Comparison of ENCODE assay signal across 9 cellular contexts in genomic region chr2:181790716-181791649, GRCh38.
A peak's percentile ranks its signal among the peaks of the same experiment; 100 is the strongest.
DNase-seq lines count a peak whose midpoint lies in the region; ATAC-seq and TF ChIP-seq lines count a peak whose summit lies in the region.
"Had no signal": no experiment of that assay in that cellular context is flagged by ENCODE, and none has a peak within 500 bp of the region (broad histone marks: within the 10 kb centered on the region; RNA-seq: fewer than 3 reads in every experiment).

No MANE protein-coding gene starts in this region.

- H3K9me3 ChIP-seq in CD8-positive, alpha-beta T cell (ENCODE audit: low read length), result no peaks in the 10 kb centered on the region
- no peaks in the 10 kb centered on the region for H3K9me3 ChIP-seq in thyroid gland

- TF ChIP-seq POLR2A in thyroid gland (IDR thresholded peaks at IDR 0.05), result no peak

- ATAC-seq in CD8-positive, alpha-beta T cell, result peak; percentile 63
- ATAC-seq in GM19324 (IDR thresholded peaks at IDR 0.05; ENCODE audit: low FRiP score, unreplicated experiment) (peak; percentile 87), HG03159 (IDR thresholded peaks at IDR 0.05; ENCODE audit: unreplicated experiment) (peak; percentile 96)

- no peak overlapping the region for H3K27ac ChIP-seq in CD8-positive, alpha-beta T cell (ENCODE audit: low read depth, low read length)
- H3K27ac ChIP-seq in thyroid gland, result no peak overlapping the region

- no peaks in the 10 kb centered on the region for H3K27me3 ChIP-seq in CD8-positive, alpha-beta T cell (ENCODE audit: insufficient read depth, low read length)
- no peaks in the 10 kb centered on the region for H3K27me3 ChIP-seq in thyroid gland

- no peak overlapping the region for H3K4me3 ChIP-seq in CD8-positive, alpha-beta T cell (ENCODE audit: low read depth, low read length)
- H3K4me3 ChIP-seq in fibroblast of villous mesenchyme (ENCODE audit: low read depth, low read length), result no peak overlapping the region
- no peak overlapping the region for H3K4me3 ChIP-seq in thyroid gland (replicated peaks in 1 of 3)

- CTCF ChIA-PET in CD8-positive, alpha-beta T cell (lab: Charles Lee), result no interaction called here

- H3K9me3 Mint-ChIP-seq in CD8-positive, alpha-beta T cell, result peaks cover 6% of the 10 kb centered on the region
- peaks cover 14% of the 10 kb centered on the region for H3K9me3 Mint-ChIP-seq in T-helper 2 cell treated with Interferon-gamma antibody and Interleukin-4, amounts not matched to agents 5 μg/mL and 100 μg/mL, for 36 hours

- no peaks in the 10 kb centered on the region for H3K27me3 Mint-ChIP-seq in CD8-positive, alpha-beta T cell (ENCODE audit: low read depth)
- no peaks in the 10 kb centered on the region for H3K27me3 Mint-ChIP-seq in T-helper 2 cell treated with Interferon-gamma antibody and Interleukin-4, amounts not matched to agents 5 μg/mL and 100 μg/mL, for 36 hours (ENCODE audit: low read depth)

- POLR2A ChIA-PET in CD8-positive, alpha-beta T cell (lab: Charles Lee), result interaction anchor here (0.9 kb wide), 1 partner anchor 10 kb away, joined by 3 read pairs; no protein-coding TSS in a partner anchor

- WGBS in thyroid gland, 2 donors, result 76 to 77% methylated on average over 10 of the region's 10 CpGs

- no peaks in the 10 kb centered on the region for H3K4me1 ChIP-seq in CD8-positive, alpha-beta T cell (ENCODE audit: insufficient read depth, low read length)
- no peaks in the 10 kb centered on the region for H3K4me1 ChIP-seq in thyroid gland

- intact Hi-C loops in CD8-positive, alpha-beta T cell (cut with DNase I, micrococcal nuclease), result no loop called here
- intact Hi-C loops in thyroid gland (cut with DNase I), result no loop called here

- peaks cover 10% of the 10 kb centered on the region for H3K4me1 Mint-ChIP-seq in CD8-positive, alpha-beta T cell (ENCODE audit: low read depth)
- H3K4me1 Mint-ChIP-seq in T-helper 2 cell treated with Interferon-gamma antibody and Interleukin-4, amounts not matched to agents 5 μg/mL and 100 μg/mL, for 36 hours (ENCODE audit: low read depth), result peaks cover 33% of the 10 kb centered on the region
- H3K4me1 Mint-ChIP-seq: natural killer cell had no signal

- no peaks in the 10 kb centered on the region for H3K36me3 ChIP-seq in CD8-positive, alpha-beta T cell (ENCODE audit: insufficient read depth, low read length)
- no peaks in the 10 kb centered on the region for H3K36me3 ChIP-seq in thyroid gland

- no peak for TF ChIP-seq CTCF in CD8-positive, alpha-beta T cell (IDR thresholded peaks at IDR 0.05)
- TF ChIP-seq CTCF in fibroblast of villous mesenchyme (IDR thresholded peaks at IDR 0.05; ENCODE audit: insufficient read depth, low read depth, low read length) (no peak), thyroid gland (IDR thresholded peaks at IDR 0.05) (no peak)

- no peak overlapping the region for H3K4me3 Mint-ChIP-seq in CD8-positive, alpha-beta T cell
- H3K4me3 Mint-ChIP-seq in T-helper 2 cell treated with Interferon-gamma antibody and Interleukin-4, amounts not matched to agents 5 μg/mL and 100 μg/mL, for 36 hours, result peak overlapping the region; percentile 61
- H3K4me3 Mint-ChIP-seq: natural killer cell had no signal

- peak overlapping the region; percentile 46 for H3K27ac Mint-ChIP-seq in CD8-positive, alpha-beta T cell
- H3K27ac Mint-ChIP-seq in T-helper 2 cell treated with Interferon-gamma antibody and Interleukin-4, amounts not matched to agents 5 μg/mL and 100 μg/mL, for 36 hours, result peak overlapping the region; percentile 87
- H3K27ac Mint-ChIP-seq: natural killer cell had no signal

- peak in 4 of 7 experiments; percentile 9 to 41 (median 24) for DNase-seq in CD8-positive, alpha-beta T cell
- peak; percentile 58 for DNase-seq in T-helper 2 cell treated with Interferon-gamma antibody and Interleukin-4, amounts not matched to agents 5 μg/mL and 100 μg/mL, for 36 hours (ENCODE audit: low spot score)
- DNase-seq in fibroblast of villous mesenchyme (ENCODE audit: low read depth) (peak; percentile 90), NCI-H2196 (lab: John Stamatoyannopoulos, UW; ENCODE audit: unreplicated experiment) (no peak), OCI-M1 (lab: John Stamatoyannopoulos, UW) (no peak), thyroid gland (no peak)
- DNase-seq: natural killer cell had no signal

- no peaks in the 10 kb centered on the region for H3K36me3 Mint-ChIP-seq in CD8-positive, alpha-beta T cell
- H3K36me3 Mint-ChIP-seq in T-helper 2 cell treated with Interferon-gamma antibody and Interleukin-4, amounts not matched to agents 5 μg/mL and 100 μg/mL, for 36 hours (ENCODE audit: low read depth), result peaks cover 8% of the 10 kb centered on the region
- H3K36me3 Mint-ChIP-seq: natural killer cell had no signal

Comparison
In these comparisons a context has a peak if more than half of its experiments do, and no peak if none do; other contexts are left out.
1. DNase-seq: peak in CD8-positive, alpha-beta T cell (4 of 7), T-helper 2 cell treated with Interferon-gamma antibody and Interleukin-4, amounts not matched to agents 5 μg/mL and 100 μg/mL, for 36 hours (single experiment) and fibroblast of villous mesenchyme (single experiment); none in NCI-H2196 (single experiment), OCI-M1 (single experiment) and thyroid gland (0 of 2).
2. Peak in every context shown above with its lines, with median percentiles within 50 percentile points of each other: ATAC-seq.